Comparison of ENCODE assay signal across 3 cellular contexts in the genomic region with DNA sequence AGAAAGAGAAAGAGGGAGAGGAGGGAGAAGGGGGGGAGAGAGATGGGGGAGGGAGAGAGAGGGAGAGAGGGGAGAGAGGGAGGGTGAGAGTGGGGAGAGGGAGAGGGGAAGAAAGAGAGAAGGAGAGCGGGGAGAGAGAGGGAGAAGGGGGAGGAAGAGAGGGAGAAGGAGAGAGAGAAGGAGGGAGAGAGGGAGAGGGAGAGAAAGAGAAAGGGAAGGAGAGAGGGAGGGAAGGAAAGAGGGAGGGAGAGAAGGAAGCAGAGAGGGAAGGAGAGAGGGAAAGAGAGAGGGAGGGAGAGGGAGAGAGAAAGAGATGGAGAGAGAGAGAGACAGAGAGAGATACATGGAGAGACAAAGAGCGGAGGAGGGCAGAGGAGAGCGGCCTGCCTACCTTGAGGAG.
TF ChIP-seq lines count a peak whose summit lies in the region.

No MANE protein-coding gene starts in this region.

TF ChIP-seq in HepG2, 621 proteins besides CTCF, POLR2A, EP300 and RAD21:
- TF ChIP-seq FOXP1 (IDR thresholded peaks at IDR 0.05): 0 out of 2 replicates have a peak, but pooled peaks have one; percentile 11
- no peak for TF ChIP-seq FOXP1 (CRISPR knock-in tag; IDR thresholded peaks at IDR 0.05)
- TF ChIP-seq PCBP2 (optimal IDR thresholded peaks at IDR 0.05; ENCODE audit: low read depth, low read length, poor library complexity, severe bottlenecking): peak; percentile 92
- no peak for TF ChIP-seq IRX3 (CRISPR knock-in tag; IDR thresholded peaks at IDR 0.05; ENCODE audit: borderline replicate concordance, low read depth)
- no peak for TF ChIP-seq MBNL3 (CRISPR knock-in tag; conservative IDR thresholded peaks at IDR 0.05)
- TF ChIP-seq, protein P1, sequence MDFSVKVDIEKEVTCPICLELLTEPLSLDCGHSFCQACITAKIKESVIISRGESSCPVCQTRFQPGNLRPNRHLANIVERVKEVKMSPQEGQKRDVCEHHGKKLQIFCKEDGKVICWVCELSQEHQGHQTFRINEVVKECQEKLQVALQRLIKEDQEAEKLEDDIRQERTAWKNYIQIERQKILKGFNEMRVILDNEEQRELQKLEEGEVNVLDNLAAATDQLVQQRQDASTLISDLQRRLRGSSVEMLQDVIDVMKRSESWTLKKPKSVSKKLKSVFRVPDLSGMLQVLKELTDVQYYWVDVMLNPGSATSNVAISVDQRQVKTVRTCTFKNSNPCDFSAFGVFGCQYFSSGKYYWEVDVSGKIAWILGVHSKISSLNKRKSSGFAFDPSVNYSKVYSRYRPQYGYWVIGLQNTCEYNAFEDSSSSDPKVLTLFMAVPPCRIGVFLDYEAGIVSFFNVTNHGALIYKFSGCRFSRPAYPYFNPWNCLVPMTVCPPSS (IDR thresholded peaks at IDR 0.05): 0 out of 2 replicates have a peak, but pooled peaks have one; percentile 78
- TF ChIP-seq ZNF850 (CRISPR knock-in tag; conservative IDR thresholded peaks at IDR 0.05): no peak
- peak; percentile 34; the same call in 1 of the 2 replicates for TF ChIP-seq PCBP1 (IDR thresholded peaks at IDR 0.05; ENCODE audit: borderline replicate concordance, low read depth, low read length)

TF ChIP-seq in K562, 482 proteins besides CTCF, POLR2A, EP300 and RAD21 (continues in another document):
- TF ChIP-seq, protein P2, sequence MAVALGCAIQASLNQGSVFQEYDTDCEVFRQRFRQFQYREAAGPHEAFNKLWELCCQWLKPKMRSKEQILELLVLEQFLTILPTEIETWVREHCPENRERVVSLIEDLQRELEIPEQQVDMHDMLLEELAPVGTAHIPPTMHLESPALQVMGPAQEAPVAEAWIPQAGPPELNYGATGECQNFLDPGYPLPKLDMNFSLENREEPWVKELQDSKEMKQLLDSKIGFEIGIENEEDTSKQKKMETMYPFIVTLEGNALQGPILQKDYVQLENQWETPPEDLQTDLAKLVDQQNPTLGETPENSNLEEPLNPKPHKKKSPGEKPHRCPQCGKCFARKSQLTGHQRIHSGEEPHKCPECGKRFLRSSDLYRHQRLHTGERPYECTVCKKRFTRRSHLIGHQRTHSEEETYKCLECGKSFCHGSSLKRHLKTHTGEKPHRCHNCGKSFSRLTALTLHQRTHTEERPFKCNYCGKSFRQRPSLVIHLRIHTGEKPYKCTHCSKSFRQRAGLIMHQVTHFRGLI (CRISPR knock-in tag; IDR thresholded peaks at IDR 0.05): no peak
- TF ChIP-seq, protein P3, sequence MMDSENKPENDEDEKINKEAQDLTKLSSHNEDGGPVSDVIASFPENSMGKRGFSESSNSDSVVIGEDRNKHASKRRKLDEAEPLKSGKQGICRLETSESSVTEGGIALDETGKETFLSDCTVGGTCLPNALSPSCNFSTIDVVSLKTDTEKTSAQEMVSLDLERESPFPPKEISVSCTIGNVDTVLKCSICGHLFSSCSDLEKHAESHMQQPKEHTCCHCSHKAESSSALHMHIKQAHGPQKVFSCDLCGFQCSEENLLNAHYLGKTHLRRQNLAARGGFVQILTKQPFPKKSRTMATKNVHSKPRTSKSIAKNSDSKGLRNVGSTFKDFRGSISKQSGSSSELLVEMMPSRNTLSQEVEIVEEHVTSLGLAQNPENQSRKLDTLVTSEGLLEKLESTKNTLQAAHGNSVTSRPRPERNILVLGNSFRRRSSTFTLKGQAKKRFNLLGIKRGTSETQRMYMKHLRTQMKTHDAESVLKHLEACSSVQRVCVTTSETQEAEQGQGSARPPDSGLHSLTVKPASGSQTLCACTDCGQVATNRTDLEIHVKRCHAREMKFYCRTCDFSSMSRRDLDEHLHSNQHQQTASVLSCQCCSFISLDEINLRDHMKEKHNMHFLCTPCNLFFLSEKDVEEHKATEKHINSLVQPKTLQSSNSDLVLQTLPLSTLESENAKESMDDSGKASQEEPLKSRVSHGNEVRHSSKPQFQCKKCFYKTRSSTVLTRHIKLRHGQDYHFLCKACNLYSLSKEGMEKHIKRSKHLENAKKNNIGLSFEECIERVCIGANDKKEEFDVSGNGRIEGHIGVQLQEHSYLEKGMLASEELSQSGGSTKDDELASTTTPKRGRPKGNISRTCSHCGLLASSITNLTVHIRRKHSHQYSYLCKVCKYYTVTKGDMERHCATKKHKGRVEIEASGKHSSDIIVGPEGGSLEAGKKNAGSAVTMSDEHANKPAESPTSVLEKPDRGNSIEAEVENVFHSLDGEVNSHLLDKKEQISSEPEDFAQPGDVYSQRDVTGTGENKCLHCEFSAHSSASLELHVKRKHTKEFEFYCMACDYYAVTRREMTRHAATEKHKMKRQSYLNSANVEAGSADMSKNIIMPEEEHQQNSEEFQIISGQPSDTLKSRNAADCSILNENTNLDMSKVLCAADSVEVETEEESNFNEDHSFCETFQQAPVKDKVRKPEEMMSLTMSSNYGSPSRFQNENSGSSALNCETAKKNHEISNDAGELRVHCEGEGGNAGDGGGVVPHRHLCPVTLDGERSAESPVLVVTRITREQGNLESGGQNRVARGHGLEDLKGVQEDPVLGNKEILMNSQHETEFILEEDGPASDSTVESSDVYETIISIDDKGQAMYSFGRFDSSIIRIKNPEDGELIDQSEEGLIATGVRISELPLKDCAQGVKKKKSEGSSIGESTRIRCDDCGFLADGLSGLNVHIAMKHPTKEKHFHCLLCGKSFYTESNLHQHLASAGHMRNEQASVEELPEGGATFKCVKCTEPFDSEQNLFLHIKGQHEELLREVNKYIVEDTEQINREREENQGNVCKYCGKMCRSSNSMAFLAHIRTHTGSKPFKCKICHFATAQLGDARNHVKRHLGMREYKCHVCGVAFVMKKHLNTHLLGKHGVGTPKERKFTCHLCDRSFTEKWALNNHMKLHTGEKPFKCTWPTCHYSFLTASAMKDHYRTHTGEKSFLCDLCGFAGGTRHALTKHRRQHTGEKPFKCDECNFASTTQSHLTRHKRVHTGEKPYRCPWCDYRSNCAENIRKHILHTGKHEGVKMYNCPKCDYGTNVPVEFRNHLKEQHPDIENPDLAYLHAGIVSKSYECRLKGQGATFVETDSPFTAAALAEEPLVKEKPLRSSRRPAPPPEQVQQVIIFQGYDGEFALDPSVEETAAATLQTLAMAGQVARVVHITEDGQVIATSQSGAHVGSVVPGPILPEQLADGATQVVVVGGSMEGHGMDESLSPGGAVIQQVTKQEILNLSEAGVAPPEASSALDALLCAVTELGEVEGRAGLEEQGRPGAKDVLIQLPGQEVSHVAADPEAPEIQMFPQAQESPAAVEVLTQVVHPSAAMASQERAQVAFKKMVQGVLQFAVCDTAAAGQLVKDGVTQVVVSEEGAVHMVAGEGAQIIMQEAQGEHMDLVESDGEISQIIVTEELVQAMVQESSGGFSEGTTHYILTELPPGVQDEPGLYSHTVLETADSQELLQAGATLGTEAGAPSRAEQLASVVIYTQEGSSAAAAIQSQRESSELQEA (IDR thresholded peaks at IDR 0.05; ENCODE audit: low read depth): no peak
- TF ChIP-seq ZSCAN29 (IDR thresholded peaks at IDR 0.05) (no peak), BRD4 (IDR thresholded peaks at IDR 0.05) (no peak), GABPB1 (CRISPR knock-in tag; IDR thresholded peaks at IDR 0.05) (0 out of 2 replicates have a peak, but pooled peaks have one; percentile 21)
- TF ChIP-seq, protein P4, sequence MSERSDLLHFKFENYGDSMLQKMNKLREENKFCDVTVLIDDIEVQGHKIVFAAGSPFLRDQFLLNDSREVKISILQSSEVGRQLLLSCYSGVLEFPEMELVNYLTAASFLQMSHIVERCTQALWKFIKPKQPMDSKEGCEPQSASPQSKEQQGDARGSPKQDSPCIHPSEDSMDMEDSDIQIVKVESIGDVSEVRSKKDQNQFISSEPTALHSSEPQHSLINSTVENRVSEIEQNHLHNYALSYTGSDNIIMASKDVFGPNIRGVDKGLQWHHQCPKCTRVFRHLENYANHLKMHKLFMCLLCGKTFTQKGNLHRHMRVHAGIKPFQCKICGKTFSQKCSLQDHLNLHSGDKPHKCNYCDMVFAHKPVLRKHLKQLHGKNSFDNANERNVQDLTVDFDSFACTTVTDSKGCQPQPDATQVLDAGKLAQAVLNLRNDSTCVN (CRISPR knock-in tag; IDR thresholded peaks at IDR 0.05): peak; percentile 79; the same call in 1 of the 2 replicates

TF ChIP-seq in SK-N-SH treated with all-trans-retinoic acid at 6 μM for 48 hours, 23 proteins besides CTCF, POLR2A, EP300 and RAD21:
- TF ChIP-seq TCF4 (CRISPR knock-in tag; IDR thresholded peaks at IDR 0.05; ENCODE audit: borderline replicate concordance) (no peak), ZNF8 (CRISPR knock-in tag; IDR thresholded peaks at IDR 0.05) (no peak)
